22 cellular contexts compared by ENCODE assay signal in the genomic region with DNA sequence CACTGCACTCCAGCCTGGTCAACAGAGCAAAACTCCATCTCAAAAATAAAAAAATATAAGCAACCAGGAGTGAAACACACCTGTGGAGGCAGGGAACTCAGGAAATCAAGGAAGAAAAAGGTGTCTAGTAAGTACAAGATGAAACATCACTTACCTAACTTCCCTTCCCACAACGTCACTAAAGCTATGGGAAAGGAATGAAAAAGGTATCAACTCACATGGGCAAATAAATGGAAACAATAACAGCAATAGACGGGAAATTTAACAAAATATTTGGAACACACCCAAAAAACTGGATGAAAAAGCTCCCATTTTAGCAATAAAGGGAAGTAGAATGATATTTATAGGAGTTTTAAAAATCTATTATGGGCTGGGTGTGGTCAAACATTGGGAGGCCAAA. TPM values are rescaled to one million over a fixed set of nuclear protein-coding genes. Genes with fewer than 3 reads are reported as not detected.
A peak's percentile ranks its signal among the peaks of the same experiment; 100 is the strongest.
DNase-seq lines count a peak whose midpoint lies in the region; ATAC-seq, FAIRE-seq and TF ChIP-seq lines count a peak whose summit lies in the region.
"Had no signal": no experiment of that assay in that cellular context is flagged by ENCODE, and none has a peak within 500 bp of the region (broad histone marks: within the 10 kb centered on the region; RNA-seq: fewer than 3 reads in every experiment).

No MANE protein-coding gene starts in this region.

- no peaks in the 10 kb centered on the region for H3K9me3 ChIP-seq in small intestine (ENCODE audit: control insufficient read depth, low read depth)
- no peaks in the 10 kb centered on the region for H3K9me3 ChIP-seq in esophagus muscularis mucosa
- H3K9me3 ChIP-seq: suprapubic skin, uterus had no signal

- WGBS in small intestine, 3 donors = 74 to 89% (median 81%) methylated on average over 2 of the region's 2 CpGs
- 62% methylated on average over 2 of the region's 2 CpGs for WGBS in esophagus muscularis mucosa

- ATAC-seq in GM21423 (IDR thresholded peaks at IDR 0.05; ENCODE audit: unreplicated experiment) = no peak

- H3K4me3 Mint-ChIP-seq in activated CD4-positive, alpha-beta T cell treated with anti-CD3 and anti-CD28 coated beads, Interleukin-2, amount 10 ng/mL, durations not matched to agents 24 days and 14 days = peak overlapping the region; percentile 33
- H3K4me3 Mint-ChIP-seq in IgD-negative memory B cell (peak overlapping the region in 3 of 4 donors; percentile 41 to 75 (median 53)), glutamatergic neuron (ENCODE audit: unreplicated experiment) (peak overlapping the region; percentile 71)

- no peak for DNase-seq in activated CD4-positive, alpha-beta T cell treated with anti-CD3 and anti-CD28 coated beads, Interleukin-2, amount 10 ng/mL, durations not matched to agents 24 days and 14 days
- no peak for DNase-seq in activated CD4-positive, alpha-beta T cell treated with anti-CD3 and anti-CD28 coated beads for 4 hours
- DNase-seq in glutamatergic neuron = no peak
- DNase-seq in small intestine = no peak
- DNase-seq in esophagus muscularis mucosa (ENCODE audit: extremely low spot score) = no peak
- DNase-seq: activated gamma-delta T cell treated with Interleukin-2 at 50 U/mL for 16 hours; C1 segment of cervical spinal cord; DMS153; GDM1; hypothalamus; islet precursor cell; NCI-H146; NCI-H2171 treated with DMSO at 0.1 percent for 48 hours; NCI-H69; stimulated activated CD8-positive, alpha-beta memory T cell treated with anti-CD3 and anti-CD28 coated beads, Interleukin-4, amount 100 ng/mL, for 48 hours; uterus had no signal

- peaks cover 43% of the 10 kb centered on the region for H3K36me3 Mint-ChIP-seq in activated CD4-positive, alpha-beta T cell treated with anti-CD3 and anti-CD28 coated beads, Interleukin-2, amount 10 ng/mL, durations not matched to agents 24 days and 14 days (ENCODE audit: low read depth)
- peaks cover 2% of the 10 kb centered on the region for H3K36me3 Mint-ChIP-seq in IgD-negative memory B cell
- no peaks in the 10 kb centered on the region for H3K36me3 Mint-ChIP-seq in glutamatergic neuron (ENCODE audit: unreplicated experiment)

- H3K27ac Mint-ChIP-seq in activated CD4-positive, alpha-beta T cell treated with anti-CD3 and anti-CD28 coated beads, Interleukin-2, amount 10 ng/mL, durations not matched to agents 24 days and 14 days = no peak overlapping the region
- H3K27ac Mint-ChIP-seq in IgD-negative memory B cell = peak overlapping the region in 1 of 3 donors; percentile 45
- H3K27ac Mint-ChIP-seq in glutamatergic neuron (ENCODE audit: unreplicated experiment) = peak overlapping the region; percentile 34

- TF ChIP-seq CTCF in 22Rv1 (IDR thresholded peaks at IDR 0.05) (no peak), glutamatergic neuron (IDR thresholded peaks at IDR 0.05; ENCODE audit: partially characterized antibody, unreplicated experiment) (no peak), esophagus muscularis mucosa (IDR thresholded peaks at IDR 0.05) (no peak)

- H3K4me1 ChIP-seq in small intestine (ENCODE audit: control insufficient read depth in 2 of 2, insufficient read depth in 1 of 2, low read depth in 1 of 2, low read length in 1 of 2) = peaks cover 0 to 3% of the 10 kb centered on the region in 2 donors
- H3K4me1 ChIP-seq in esophagus muscularis mucosa = peaks cover 16 to 42% (median 27%) of the 10 kb centered on the region in 4 donors
- H3K4me1 ChIP-seq: uterus had no signal

- peaks cover 6% of the 10 kb centered on the region for H3K4me1 Mint-ChIP-seq in activated CD4-positive, alpha-beta T cell treated with anti-CD3 and anti-CD28 coated beads, Interleukin-2, amount 10 ng/mL, durations not matched to agents 24 days and 14 days
- H3K4me1 Mint-ChIP-seq in IgD-negative memory B cell (peaks cover 6 to 11% (median 8%) of the 10 kb centered on the region in 3 donors), glutamatergic neuron (ENCODE audit: low read depth, unreplicated experiment) (peaks cover 18% of the 10 kb centered on the region)

- no peak for TF ChIP-seq EP300 in esophagus muscularis mucosa (IDR thresholded peaks at IDR 0.05)

- FAIRE-seq in small intestine (lab: Jason Lieb, UNC) = no peak
- FAIRE-seq: frontal cortex had no signal

- H3K36me3 ChIP-seq in small intestine (ENCODE audit: control insufficient read depth in 2 of 2, insufficient read depth in 2 of 2, low read length in 2 of 2) (no peaks in the 10 kb centered on the region), esophagus muscularis mucosa (peaks cover 9 to 54% (median 33%) of the 10 kb centered on the region in 4 donors)
- H3K36me3 ChIP-seq: uterus had no signal

- H3K27me3 ChIP-seq in small intestine (ENCODE audit: control insufficient read depth in 2 of 2, insufficient read depth in 2 of 2, low read length in 2 of 2) (no peaks in the 10 kb centered on the region), esophagus muscularis mucosa (no peaks in the 10 kb centered on the region)
- H3K27me3 ChIP-seq: suprapubic skin, uterus had no signal

- H3K27ac ChIP-seq in 22Rv1 (peak overlapping the region; percentile 28; the same call in 1 of the 2 replicates), small intestine (ENCODE audit: low read depth in 1 of 2, low read length in 1 of 2) (no peak overlapping the region), esophagus muscularis mucosa (replicated peaks in 1 of 4) (no peak overlapping the region)
- H3K27ac ChIP-seq: HL-60, suprapubic skin, uterus had no signal

- intact Hi-C loops in activated CD4-positive, alpha-beta T cell treated with anti-CD3 and anti-CD28 coated beads, Interleukin-2, amount 10 ng/mL, durations not matched to agents 24 days and 14 days (cut with micrococcal nuclease) = no loop called here
- intact Hi-C loops in esophagus muscularis mucosa (cut with DNase I) = no loop called here

- no peak overlapping the region for H3K4me3 ChIP-seq in small intestine (ENCODE audit: low read depth in 1 of 2, low read length in 2 of 2)
- H3K4me3 ChIP-seq in esophagus muscularis mucosa = no peak overlapping the region
- H3K4me3 ChIP-seq: suprapubic skin, uterus had no signal

- no peaks in the 10 kb centered on the region for H3K27me3 Mint-ChIP-seq in activated CD4-positive, alpha-beta T cell treated with anti-CD3 and anti-CD28 coated beads, Interleukin-2, amount 10 ng/mL, durations not matched to agents 24 days and 14 days
- H3K27me3 Mint-ChIP-seq in IgD-negative memory B cell = no peaks in the 10 kb centered on the region
- H3K27me3 Mint-ChIP-seq in glutamatergic neuron (ENCODE audit: unreplicated experiment) = peaks cover 16% of the 10 kb centered on the region

- TF ChIP-seq POLR2A in esophagus muscularis mucosa (IDR thresholded peaks at IDR 0.05; ENCODE audit: low read depth) = no peak

- H3K9me3 Mint-ChIP-seq in activated CD4-positive, alpha-beta T cell treated with anti-CD3 and anti-CD28 coated beads, Interleukin-2, amount 10 ng/mL, durations not matched to agents 24 days and 14 days = no peaks in the 10 kb centered on the region
- H3K9me3 Mint-ChIP-seq in IgD-negative memory B cell = no peaks in the 10 kb centered on the region
- peaks cover 26% of the 10 kb centered on the region for H3K9me3 Mint-ChIP-seq in glutamatergic neuron (ENCODE audit: unreplicated experiment)

RNA-seq across cellular contexts. Expression of a gene that starts 31.1 kb away (rescaled TPM):
- total RNA-seq in activated CD4-positive, alpha-beta T cell treated with anti-CD3 and anti-CD28 coated beads, Interleukin-2, amount 10 ng/mL, durations not matched to agents 24 days and 14 days = 73.0 and 73.3 TPM in 2 replicates
- polyA plus RNA-seq in IgD-negative memory B cell = 38.2 TPM
- 33.0 TPM for total RNA-seq in glutamatergic neuron (ENCODE audit: unreplicated experiment)
- 10 to 100 TPM; 11.0 to 24.0 (median 12.7) TPM for polyA plus RNA-seq in small intestine
- 10 to 100 TPM; 44.0 to 54.0 (median 52.8) TPM for total RNA-seq in esophagus muscularis mucosa
